15 cellular contexts compared by ENCODE assay signal in the genomic region with DNA sequence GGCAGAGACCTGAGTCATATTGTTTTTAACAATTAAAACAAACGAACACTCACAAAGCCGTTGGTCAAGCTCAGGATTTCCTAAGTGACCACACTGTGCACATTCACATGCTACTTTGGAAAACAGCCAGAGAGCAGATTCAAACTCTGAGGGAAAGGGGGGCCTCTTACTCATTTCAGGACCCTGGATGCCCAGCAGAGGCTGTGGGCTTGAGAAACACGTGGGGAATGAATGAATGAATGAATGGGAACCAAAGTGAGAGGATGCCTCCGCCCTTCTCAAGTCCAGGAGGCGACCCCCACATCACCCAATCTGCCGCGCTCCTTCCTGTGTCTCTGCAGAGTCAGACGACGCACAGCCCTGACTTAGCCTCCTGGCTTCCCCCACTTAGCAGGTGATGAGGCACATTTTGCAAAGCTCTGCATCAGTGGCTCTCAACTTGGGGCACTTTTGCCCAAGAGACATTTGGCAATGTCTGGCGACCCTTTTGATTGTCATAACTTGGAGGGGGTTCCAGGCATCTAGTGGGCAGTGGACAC.
DNase-seq lines count a peak whose midpoint lies in the region; ATAC-seq and TF ChIP-seq lines count a peak whose summit lies in the region.
"Had no signal": no experiment of that assay in that cellular context is flagged by ENCODE, and none has a peak within 500 bp of the region (broad histone marks: within the 10 kb centered on the region; RNA-seq: fewer than 3 reads in every experiment).

No MANE protein-coding gene starts in this region.

- no peaks in the 10 kb centered on the region; the same call in 1 of the 2 replicates for H4K20me1 ChIP-seq in BLaER1

- ATAC-seq in psoas muscle (peak in 1 of 4 donors; percentile 5), HG03045 (IDR thresholded peaks at IDR 0.05; ENCODE audit: unreplicated experiment) (no peak), GM19397 (IDR thresholded peaks at IDR 0.05; ENCODE audit: unreplicated experiment) (no peak)

- H3K27me3 ChIP-seq in BLaER1 (no peaks in the 10 kb centered on the region), psoas muscle (ENCODE audit: insufficient read depth in 3 of 3, low read length in 2 of 3) (no peaks in the 10 kb centered on the region)

- no peak overlapping the region for H3K4me3 ChIP-seq in BLaER1
- no peak overlapping the region for H3K4me3 ChIP-seq in psoas muscle
- H3K4me3 ChIP-seq: SJCRH30 had no signal

- WGBS in psoas muscle, 3 donors: 59 to 61% (median 61%) methylated on average over 10 of the region's 10 CpGs

- H3K9me3 ChIP-seq in BLaER1: peaks cover 11% of the 10 kb centered on the region
- no peaks in the 10 kb centered on the region for H3K9me3 ChIP-seq in psoas muscle
- H3K9me3 ChIP-seq: SJCRH30 had no signal

- peak overlapping the region; percentile 94 for H3K4me2 ChIP-seq in BLaER1

- intact Hi-C loops in psoas muscle (cut with DNase I): no loop called here

- H3K9ac ChIP-seq in BLaER1: no peak overlapping the region

- no peak overlapping the region for H3K27ac ChIP-seq in BLaER1
- no peak overlapping the region for H3K27ac ChIP-seq in psoas muscle
- H3K27ac ChIP-seq: HL-60, SJCRH30 had no signal

- peaks cover 98% of the 10 kb centered on the region for H3K4me1 ChIP-seq in BLaER1
- H3K4me1 ChIP-seq in psoas muscle: no peaks in the 10 kb centered on the region
- H3K4me1 ChIP-seq: SJCRH30 had no signal

- H3K36me3 ChIP-seq in BLaER1 (no peaks in the 10 kb centered on the region), psoas muscle (ENCODE audit: insufficient read depth in 1 of 2, low read depth in 1 of 2) (peaks cover 0 to 91% of the 10 kb centered on the region in 2 donors)
- H3K36me3 ChIP-seq: SJCRH30 had no signal

- peak; percentile 30 for DNase-seq in M059J (ENCODE audit: low read depth)
- peak; percentile 85 to 93 for DNase-seq in dermis microvascular lymphatic vessel endothelial cell (ENCODE audit: low read depth in 2 of 2)
- peak; percentile 7 to 51 for DNase-seq in psoas muscle
- no peak for DNase-seq in stimulated activated CD4-positive, alpha-beta T cell treated with anti-CD3 and anti-CD28 coated beads, Interleukin-15, amount 100 ng/mL, for 24 hours
- DNase-seq: CD4-positive, CD25-positive, alpha-beta regulatory T cell; HCEC 1CT; Kasumi-1; NCI-H1930; NCI-H446; NK-92 treated with Interleukin-12 subunit alpha and Interleukin-12 subunit beta, amount 100 ng/mL, for 24 hours; SJCRH30 had no signal

- TF ChIP-seq CTCF in psoas muscle (IDR thresholded peaks at IDR 0.05): no peak
